ENCODE assay signal across 19 cellular contexts in the genomic region with DNA sequence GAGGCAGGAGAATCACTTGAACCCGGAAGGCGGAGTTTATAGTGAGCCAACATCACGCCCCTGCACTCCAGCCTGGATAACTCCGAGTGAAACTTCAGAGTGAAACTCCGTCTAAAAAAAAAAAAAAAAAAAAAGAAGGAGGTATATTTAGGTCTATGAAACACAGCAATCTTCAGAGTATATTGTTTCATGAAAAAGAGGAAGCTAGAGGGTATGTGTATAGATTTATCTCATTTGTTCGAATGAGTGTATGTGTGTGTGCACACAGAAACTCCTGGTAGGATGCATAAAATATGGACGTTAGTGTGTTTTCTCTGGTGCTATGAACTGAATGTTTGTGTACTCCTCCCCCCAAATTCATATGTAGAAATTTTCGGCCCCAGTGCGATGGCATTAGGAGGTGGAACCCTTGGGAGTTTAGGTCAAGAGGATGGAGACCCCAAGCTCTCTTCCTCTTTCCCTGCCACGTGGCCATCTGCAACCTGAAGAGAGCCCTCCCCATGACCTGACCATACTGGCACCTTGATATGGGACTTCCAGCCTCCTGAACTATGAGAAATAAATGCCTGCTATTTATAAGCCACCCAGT.
A peak's percentile ranks its signal among the peaks of the same experiment; 100 is the strongest.
DNase-seq lines count a peak whose midpoint lies in the region; ATAC-seq and TF ChIP-seq lines count a peak whose summit lies in the region.
"Had no signal": no experiment of that assay in that cellular context is flagged by ENCODE, and none has a peak within 500 bp of the region (broad histone marks: within the 10 kb centered on the region; RNA-seq: fewer than 3 reads in every experiment).

No MANE protein-coding gene starts in this region.

- H3K36me3 Mint-ChIP-seq in naive B cell: peaks cover under 1 to 6% of the 10 kb centered on the region in 2 donors

- no peaks in the 10 kb centered on the region for H3K27me3 Mint-ChIP-seq in naive B cell

- H3K27ac Mint-ChIP-seq in naive B cell: peak overlapping the region; percentile 47 to 99 (median 88)

- H3K4me3 ChIP-seq in GM12864 (ENCODE audit: low read depth, low read length) (peak overlapping the region; percentile 95), Karpas-422 (ENCODE audit: low read length) (peak overlapping the region; percentile 68)
- H3K4me3 ChIP-seq: ascending aorta, thyroid gland had no signal

- no peaks in the 10 kb centered on the region; the same call in 1 of the 2 replicates for H3K27me3 ChIP-seq in Karpas-422 (ENCODE audit: low read length)
- H3K27me3 ChIP-seq: ascending aorta, BE2C, Peyer's patch, thyroid gland had no signal

- H3K4me3 Mint-ChIP-seq in naive B cell: peak overlapping the region; percentile 82 to 94 (median 88)

- peak overlapping the region; percentile 87 for H3K9ac ChIP-seq in Karpas-422 (ENCODE audit: low read length)

- H3K4me2 ChIP-seq in Karpas-422 (ENCODE audit: low read depth, low read length, poor library complexity, severe bottlenecking): peak overlapping the region; percentile 81

- H3K27ac ChIP-seq in Karpas-422 (ENCODE audit: low read length): peak overlapping the region; percentile 97
- H3K27ac ChIP-seq: ascending aorta, thyroid gland had no signal

- H4K20me1 ChIP-seq in Karpas-422 (ENCODE audit: insufficient read depth, low read depth, low read length): no peaks in the 10 kb centered on the region; the same call in 1 of the 2 replicates

- DNase-seq in GM12864 (ENCODE audit: low read depth): no peak
- peak; percentile 86 for DNase-seq in Karpas-422
- DNase-seq in RPMI8226: peak; percentile 44
- DNase-seq in naive B cell: peak; percentile 44
- no peak for DNase-seq in medulla oblongata (ENCODE audit: extremely low spot score)
- DNase-seq in SHP77 (lab: John Stamatoyannopoulos, UW): no peak
- DNase-seq in stimulated activated CD4-positive, alpha-beta T cell treated with anti-CD3 and anti-CD28 coated beads, Interleukin-15, amount 100 ng/mL, for 24 hours: no peak
- DNase-seq: activated CD8-positive, alpha-beta memory T cell treated with anti-CD3 and anti-CD28 coated beads, Interleukin-2, amount 50 U/mL, for 4 hours; activated naive CD4-positive, alpha-beta T cell treated with Interleukin-2 at 50 U/mL for 16 hours; BE2C; foreskin fibroblast; NCI-H2029; NCI-H510A treated with DMSO at 0.1 percent for 48 hours; stimulated activated CD4-positive, alpha-beta T cell treated with anti-CD3 and anti-CD28 coated beads, Interleukin-2, amount 100 ng/mL, for 48 hours; thyroid gland had no signal

- peaks cover 12% of the 10 kb centered on the region for H3K36me3 ChIP-seq in Karpas-422 (ENCODE audit: insufficient read depth, low read length)
- H3K36me3 ChIP-seq: ascending aorta, BE2C, Peyer's patch, thyroid gland had no signal

- no peak overlapping the region for H2AFZ ChIP-seq in Karpas-422 (ENCODE audit: low read length)

- peaks cover 61 to 94% (median 78%) of the 10 kb centered on the region in 3 donors for H3K4me1 Mint-ChIP-seq in naive B cell

- ATAC-seq in naive B cell (ENCODE audit: low read depth in 2 of 2) (peak; percentile 32 to 34), HG03460 (IDR thresholded peaks at IDR 0.05; ENCODE audit: unreplicated experiment) (no peak)
- ATAC-seq: activated CD4-positive, CD25-positive, alpha-beta regulatory T cell treated with anti-CD3 and anti-CD28 coated beads, Interleukin-2, amount 50 U/mL, for 24 hours had no signal

- peaks cover 5% of the 10 kb centered on the region; the same call in 1 of the 2 replicates for H3K79me2 ChIP-seq in Karpas-422 (ENCODE audit: low read length)

- H3K9me3 Mint-ChIP-seq in naive B cell: peaks cover 0 to 4% (median 0%) of the 10 kb centered on the region in 7 donors

- H3K9me2 ChIP-seq in Karpas-422 (replicated peaks; ENCODE audit: insufficient read depth, low read length): no peaks in the 10 kb centered on the region

- no peaks in the 10 kb centered on the region for H3K9me3 ChIP-seq in Karpas-422 (ENCODE audit: low read length)
- H3K9me3 ChIP-seq: ascending aorta, Peyer's patch, thyroid gland had no signal

- peaks cover 82% of the 10 kb centered on the region for H3K4me1 ChIP-seq in Karpas-422 (ENCODE audit: low read length)
- H3K4me1 ChIP-seq: BE2C had no signal

- no peak for TF ChIP-seq CTCF in GM12864 (IDR thresholded peaks at IDR 0.05; ENCODE audit: low read depth, low read length, missing control alignments)

Comparison
In these comparisons a context has a peak if more than half of its experiments do, and no peak if none do; other contexts are left out.
1. DNase-seq: peak in Karpas-422 (single experiment), RPMI8226 (single experiment) and naive B cell (single experiment); none in GM12864 (single experiment), medulla oblongata (single experiment), SHP77 (0 of 2) and stimulated activated CD4-positive, alpha-beta T cell treated with anti-CD3 and anti-CD28 coated beads, Interleukin-15, amount 100 ng/mL, for 24 hours (single experiment).